Comparison of ENCODE assay signal across 14 cellular contexts in genomic region chr12:53413485-53414215, GRCh38. TPM values are rescaled to one million over a fixed set of nuclear protein-coding genes. Genes with fewer than 3 reads are reported as not detected.
DNase-seq lines count a peak whose midpoint lies in the region; ATAC-seq and TF ChIP-seq lines count a peak whose summit lies in the region.
"Had no signal": no experiment of that assay in that cellular context is flagged by ENCODE, and none has a peak within 500 bp of the region (broad histone marks: within the 10 kb centered on the region; RNA-seq: fewer than 3 reads in every experiment).

No MANE protein-coding gene starts in this region.

- H3K36me3 Mint-ChIP-seq in activated naive CD4-positive, alpha-beta T cell treated with anti-CD3 and anti-CD28 coated beads, Interleukin-2, amount 50 U/mL, for 24 hours: peaks cover 13% of the 10 kb centered on the region
- peaks cover 45% of the 10 kb centered on the region for H3K36me3 Mint-ChIP-seq in activated CD4-positive, alpha-beta memory T cell treated with anti-CD3 and anti-CD28 coated beads, Interleukin-2, amount 10 ng/mL, durations not matched to agents 7 days and 5 days (ENCODE audit: low read depth)
- peaks cover 19 to 31% (median 25%) of the 10 kb centered on the region in 3 donors for H3K36me3 Mint-ChIP-seq in immature natural killer cell

- no peak for TF ChIP-seq CTCF in spleen (IDR thresholded peaks at IDR 0.05 in 8 of 11, conservative IDR thresholded peaks at IDR 0.05 in 3 of 11)
- TF ChIP-seq CTCF in tibial nerve (IDR thresholded peaks at IDR 0.05): no peak

- no peak for DNase-seq in activated naive CD4-positive, alpha-beta T cell treated with anti-CD3 and anti-CD28 coated beads, Interleukin-2, amount 50 U/mL, for 16 hours
- DNase-seq in activated CD4-positive, alpha-beta memory T cell treated with anti-CD3 and anti-CD28 coated beads, Interleukin-2, amount 10 ng/mL, durations not matched to agents 7 days and 5 days: no peak
- DNase-seq in immature natural killer cell (no peak), spleen (no peak), tibial nerve (ENCODE audit: low spot score in 2 of 2) (no peak)
- DNase-seq: HFFc6 had no signal

- peaks cover 22 to 71% (median 50%) of the 10 kb centered on the region in 6 donors for H3K4me1 ChIP-seq in spleen
- peaks cover 0 to 53% (median 20%) of the 10 kb centered on the region in 4 donors for H3K4me1 ChIP-seq in tibial nerve

- peak overlapping the region; percentile 79 for H3K27ac Mint-ChIP-seq in activated naive CD4-positive, alpha-beta T cell treated with anti-CD3 and anti-CD28 coated beads, Interleukin-2, amount 50 U/mL, for 24 hours
- H3K27ac Mint-ChIP-seq in activated CD4-positive, alpha-beta memory T cell treated with anti-CD3 and anti-CD28 coated beads, Interleukin-2, amount 10 ng/mL, durations not matched to agents 7 days and 5 days: peak overlapping the region; percentile 61
- peak overlapping the region; percentile 23 to 82 (median 68) for H3K27ac Mint-ChIP-seq in immature natural killer cell
- H3K27ac Mint-ChIP-seq: HFFc6 had no signal

- no peaks in the 10 kb centered on the region for H3K27me3 ChIP-seq in spleen (replicated peaks in 1 of 7)
- H3K27me3 ChIP-seq in tibial nerve: no peaks in the 10 kb centered on the region
- H3K27me3 ChIP-seq: tibial artery had no signal

- no peak for TF ChIP-seq EP300 in tibial nerve (IDR thresholded peaks at IDR 0.05)

- CTCF ChIA-PET in activated CD4-positive, alpha-beta memory T cell treated with anti-CD3 and anti-CD28 coated beads, Interleukin-2, amount 10 ng/mL, durations not matched to agents 7 days and 5 days (lab: Charles Lee): interaction anchor here (0.7 to 2.1 kb wide), 4 partner anchors 9 to 92 kb away, joined by 3 to 8 read pairs (median 6); partner anchors contain the start of gene AAAS

- WGBS in spleen, 5 donors: 55 to 79% (median 61%) methylated on average over 3 of the region's 3 CpGs
- whole genome bisulfite sequencing in tibial nerve, 2 donors: 60 to 61% methylated on average over 3 of the region's 3 CpGs

- H3K27ac ChIP-seq in spleen (peak overlapping the region; percentile 13 to 70 (median 58)), tibial nerve (peak overlapping the region in 2 of 4 donors; percentile 61 to 75)
- H3K27ac ChIP-seq: parathyroid adenoma, tibial artery had no signal

- peaks cover 66% of the 10 kb centered on the region for H3K4me1 Mint-ChIP-seq in activated naive CD4-positive, alpha-beta T cell treated with anti-CD3 and anti-CD28 coated beads, Interleukin-2, amount 50 U/mL, for 24 hours
- H3K4me1 Mint-ChIP-seq in activated CD4-positive, alpha-beta memory T cell treated with anti-CD3 and anti-CD28 coated beads, Interleukin-2, amount 10 ng/mL, durations not matched to agents 7 days and 5 days: peaks cover 21% of the 10 kb centered on the region
- H3K4me1 Mint-ChIP-seq in immature natural killer cell: peaks cover 12 to 23% of the 10 kb centered on the region in 2 donors

- no peaks in the 10 kb centered on the region for H3K27me3 Mint-ChIP-seq in activated naive CD4-positive, alpha-beta T cell treated with anti-CD3 and anti-CD28 coated beads, Interleukin-2, amount 50 U/mL, for 24 hours
- H3K27me3 Mint-ChIP-seq in activated CD4-positive, alpha-beta memory T cell treated with anti-CD3 and anti-CD28 coated beads, Interleukin-2, amount 10 ng/mL, durations not matched to agents 7 days and 5 days: no peaks in the 10 kb centered on the region
- peaks cover 0 to 2% (median 2%) of the 10 kb centered on the region in 3 donors for H3K27me3 Mint-ChIP-seq in immature natural killer cell (ENCODE audit: low read depth in 3 of 3)
- H3K27me3 Mint-ChIP-seq: brain had no signal

- intact Hi-C loops in spleen (cut with DNase I; ENCODE audit: low total_unique reads): no loop called here

- H3K9me3 ChIP-seq in spleen (no peaks in the 10 kb centered on the region), tibial nerve (no peaks in the 10 kb centered on the region)
- H3K9me3 ChIP-seq: tibial artery had no signal

- TF ChIP-seq POLR2A in spleen (IDR thresholded peaks at IDR 0.05) (no peak), tibial nerve (IDR thresholded peaks at IDR 0.05) (no peak)

- H3K4me3 Mint-ChIP-seq in activated naive CD4-positive, alpha-beta T cell treated with anti-CD3 and anti-CD28 coated beads, Interleukin-2, amount 50 U/mL, for 24 hours: peak overlapping the region; percentile 37
- peak overlapping the region; percentile 44 for H3K4me3 Mint-ChIP-seq in activated CD4-positive, alpha-beta memory T cell treated with anti-CD3 and anti-CD28 coated beads, Interleukin-2, amount 10 ng/mL, durations not matched to agents 7 days and 5 days
- no peak overlapping the region for H3K4me3 Mint-ChIP-seq in immature natural killer cell
- H3K4me3 Mint-ChIP-seq: brain, HFFc6 had no signal

- H3K36me3 ChIP-seq in spleen (peaks cover 3 to 56% (median 41%) of the 10 kb centered on the region in 6 donors), tibial nerve (peaks cover 0 to 39% (median 20%) of the 10 kb centered on the region in 3 donors)

- POLR2A ChIA-PET in activated CD4-positive, alpha-beta memory T cell treated with anti-CD3 and anti-CD28 coated beads, Interleukin-2, amount 10 ng/mL, durations not matched to agents 7 days and 5 days (lab: Charles Lee): interaction anchor here (0.7 to 2.5 kb wide), 3 partner anchors 34 to 62 kb away, joined by 3 to 13 read pairs (median 3); partner anchors contain the start of gene SP1

- H3K4me3 ChIP-seq in spleen (no peak overlapping the region), tibial nerve (no peak overlapping the region)
- H3K4me3 ChIP-seq: tibial artery had no signal

- no peak for ATAC-seq in HG02973 (IDR thresholded peaks at IDR 0.05; ENCODE audit: unreplicated experiment)
- no peak for ATAC-seq in GM18909 (IDR thresholded peaks at IDR 0.05; ENCODE audit: poor library complexity, unreplicated experiment)

- H3K9me3 Mint-ChIP-seq in activated naive CD4-positive, alpha-beta T cell treated with anti-CD3 and anti-CD28 coated beads, Interleukin-2, amount 50 U/mL, for 24 hours: no peaks in the 10 kb centered on the region
- no peaks in the 10 kb centered on the region for H3K9me3 Mint-ChIP-seq in activated CD4-positive, alpha-beta memory T cell treated with anti-CD3 and anti-CD28 coated beads, Interleukin-2, amount 10 ng/mL, durations not matched to agents 7 days and 5 days
- H3K9me3 Mint-ChIP-seq in immature natural killer cell: no peaks in the 10 kb centered on the region
- H3K9me3 Mint-ChIP-seq: brain, HFFc6 had no signal

RNA-seq across cellular contexts. Expression of gene AMHR2, which starts 10.0 kb away (rescaled TPM):
- not detected for total RNA-seq in activated CD4-positive, alpha-beta memory T cell treated with anti-CD3 and anti-CD28 coated beads, Interleukin-2, amount 10 ng/mL, durations not matched to agents 7 days and 5 days
- under 1 TPM in 1 of 3 donors, not detected in 2; 0.19 TPM for polyA plus RNA-seq in immature natural killer cell
- total RNA-seq in spleen: 10 to 100 TPM in 3 of 7 donors, 1 to 10 TPM in 4; 3.7 to 20.6 (median 8.8) TPM
- polyA plus RNA-seq in spleen: 1 to 10 TPM; 1.2 to 7.4 (median 1.7) TPM
- not detected for total RNA-seq in tibial nerve
- total RNA-seq: HFFc6, M059J had no signal
- polyA plus RNA-seq: AG04450 had no signal

RNA-seq across cellular contexts. Expression of gene PRR13, which starts 27.9 kb away (rescaled TPM):
- 100 to 1,000 TPM; 242 to 246 TPM for total RNA-seq in activated CD4-positive, alpha-beta memory T cell treated with anti-CD3 and anti-CD28 coated beads, Interleukin-2, amount 10 ng/mL, durations not matched to agents 7 days and 5 days
- polyA plus RNA-seq in immature natural killer cell (1,000 to 10,000 TPM in 1 of 3 donors, 100 to 1,000 TPM in 2; 527 to 1,019 (median 714) TPM), spleen (100 to 1,000 TPM; 217 to 262 (median 223) TPM)
- total RNA-seq in spleen (100 to 1,000 TPM; 127 to 230 (median 197) TPM), tibial nerve (100 to 1,000 TPM in 1 of 4 donors, 10 to 100 TPM in 3; 54.6 to 125 (median 57.0) TPM)

RNA-seq across cellular contexts. Expression of gene SP1, which starts 33.7 kb away (rescaled TPM):
- 10 to 100 TPM; 77.1 to 85.6 TPM for total RNA-seq in activated CD4-positive, alpha-beta memory T cell treated with anti-CD3 and anti-CD28 coated beads, Interleukin-2, amount 10 ng/mL, durations not matched to agents 7 days and 5 days
- 10 to 100 TPM in 1 of 3 donors, 1 to 10 TPM in 2; 3.4 to 12.2 (median 4.8) TPM for polyA plus RNA-seq in immature natural killer cell
- 10 to 100 TPM; 75.6 to 92.8 (median 86.1) TPM for total RNA-seq in spleen
- polyA plus RNA-seq in spleen: 10 to 100 TPM in 1 of 3 donors, 1 to 10 TPM in 2; 9.1 to 13.6 (median 9.9) TPM
- total RNA-seq in tibial nerve: 10 to 100 TPM; 45.3 to 81.5 (median 65.0) TPM

RNA-seq across cellular contexts. Expression of gene PCBP2, which starts 38.3 kb away (rescaled TPM):
- 100 to 1,000 TPM; 738 to 756 TPM for total RNA-seq in activated CD4-positive, alpha-beta memory T cell treated with anti-CD3 and anti-CD28 coated beads, Interleukin-2, amount 10 ng/mL, durations not matched to agents 7 days and 5 days
- 100 to 1,000 TPM in 1 of 3 donors, 10 to 100 TPM in 2; 79.2 to 102 (median 92.2) TPM for polyA plus RNA-seq in immature natural killer cell
- 100 to 1,000 TPM; 547 to 779 (median 652) TPM for total RNA-seq in spleen
- polyA plus RNA-seq in spleen: 100 to 1,000 TPM; 449 to 459 (median 459) TPM
- total RNA-seq in tibial nerve: 100 to 1,000 TPM; 414 to 583 (median 490) TPM

Comparison
In these comparisons a context has a peak if more than half of its experiments do, and no peak if none do; other contexts are left out.
1. H3K4me3 Mint-ChIP-seq: peak in activated naive CD4-positive, alpha-beta T cell treated with anti-CD3 and anti-CD28 coated beads, Interleukin-2, amount 50 U/mL, for 24 hours (single experiment) and activated CD4-positive, alpha-beta memory T cell treated with anti-CD3 and anti-CD28 coated beads, Interleukin-2, amount 10 ng/mL, durations not matched to agents 7 days and 5 days (single experiment); none in immature natural killer cell (0 of 5).
2. Peak in every context shown above with its lines, with median percentiles within 50 percentile points of each other: H3K27ac Mint-ChIP-seq.